ENCODE assay signal across 1 cellular context in the genomic region with DNA sequence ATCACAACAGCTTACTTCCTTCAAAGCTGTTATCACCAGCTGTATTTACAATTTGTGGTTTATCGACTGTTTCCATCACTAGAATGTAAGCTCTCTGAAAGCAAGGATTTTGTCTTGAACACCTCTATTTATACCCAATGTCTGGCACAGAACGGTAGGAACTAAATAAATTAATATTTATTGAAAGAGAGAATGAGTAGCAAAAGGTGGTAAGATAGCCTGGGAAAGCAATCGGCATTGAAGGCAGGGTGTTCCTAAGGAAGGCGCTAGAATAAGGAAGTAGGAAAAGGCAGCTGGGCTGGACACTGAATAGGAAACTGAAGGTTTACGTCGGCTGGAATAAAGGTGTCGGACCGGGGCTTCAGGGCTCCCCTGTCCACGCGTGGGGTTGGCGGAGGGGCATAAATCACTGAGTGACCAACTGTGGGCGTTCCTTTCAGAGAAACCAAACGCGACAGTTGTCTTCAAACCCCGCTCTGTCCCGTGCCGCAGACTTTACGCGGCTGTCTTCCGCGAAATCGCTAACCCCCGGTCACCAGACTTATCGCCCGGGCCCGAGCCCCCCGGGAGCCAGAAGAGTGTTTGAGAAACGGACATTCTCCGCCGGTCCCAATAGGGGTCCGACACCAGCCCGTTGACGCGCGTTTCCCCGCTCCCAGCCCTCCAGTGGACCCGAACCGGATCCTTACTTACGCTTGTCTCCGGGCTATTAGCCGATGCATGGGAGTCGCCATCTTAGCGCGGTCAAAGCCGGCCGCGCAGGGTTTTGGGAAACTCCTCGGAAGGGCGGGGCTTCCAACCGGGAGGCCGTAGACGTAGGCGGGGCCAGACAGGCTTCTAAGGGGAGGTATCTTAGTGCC.
TF ChIP-seq lines count a peak whose summit lies in the region.

Gene ZCCHC10, minus strand, starts transcription at position 746 of the 860 bp plus-strand sequence. Its CDS starts 12 bp downstream, at position 734.

TF ChIP-seq in K562, 482 proteins besides CTCF, POLR2A, EP300 and RAD21 (continued from another document and continues in another):
- TF ChIP-seq CHD7 (IDR thresholded peaks at IDR 0.05; ENCODE audit: low read depth, low read length) (no peak), CBX1 (IDR thresholded peaks at IDR 0.05; ENCODE audit: low read depth) (peak; percentile 83; the same call in 1 of the 2 replicates), GATAD2A (IDR thresholded peaks at IDR 0.05) (no peak), NR4A1 (CRISPR knock-in tag; IDR thresholded peaks at IDR 0.05) (no peak), NR4A1 (tag; IDR thresholded peaks at IDR 0.05) (0 out of 2 replicates have a peak, but pooled peaks have one; percentile 51), ZNF592 (IDR thresholded peaks at IDR 0.05) (peak; percentile 65), MTA3 (IDR thresholded peaks at IDR 0.05; ENCODE audit: borderline replicate concordance) (peak; percentile 70; the same call in 1 of the 2 replicates), MBD2 (IDR thresholded peaks at IDR 0.05; ENCODE audit: borderline replicate concordance, low read depth) (0 out of 2 replicates have a peak, but pooled peaks have one; percentile 34), TEAD4 (IDR thresholded peaks at IDR 0.05; ENCODE audit: low read length) (no peak; the same call in 1 of the 2 replicates), TEAD4 (CRISPR knock-in tag; IDR thresholded peaks at IDR 0.05; ENCODE audit: borderline replicate concordance) (no peak), NCOR1 (IDR thresholded peaks at IDR 0.05) (peak; percentile 57), HNRNPLL (IDR thresholded peaks at IDR 0.05; ENCODE audit: low read depth, low read length, poor library complexity, severe bottlenecking) (peak; percentile 77), MAFG (tag; conservative IDR thresholded peaks at IDR 0.05) (no peak), ZBTB17 (CRISPR knock-in tag; IDR thresholded peaks at IDR 0.05) (peak; percentile 56; the same call in 1 of the 2 replicates), BRF1 (IDR thresholded peaks at IDR 0.05; ENCODE audit: borderline replicate concordance, extremely low read depth, insufficient read length) (no peak), ZSCAN29 (IDR thresholded peaks at IDR 0.05) (0 out of 2 replicates have a peak, but pooled peaks have one; percentile 70), NR2C2 (CRISPR knock-in tag; IDR thresholded peaks at IDR 0.05) (no peak), NR2C2 (tag; IDR thresholded peaks at IDR 0.05) (peak; percentile 69), KAT2B (IDR thresholded peaks at IDR 0.05; ENCODE audit: low read depth, low read length) (no peak), GTF2E2 (tag; IDR thresholded peaks at IDR 0.05) (0 out of 2 replicates have a peak, but pooled peaks have one; percentile 74), CBFB (CRISPR knock-in tag; IDR thresholded peaks at IDR 0.05) (0 out of 2 replicates have a peak, but pooled peaks have one; percentile 80), PML (IDR thresholded peaks at IDR 0.05; ENCODE audit: low read length) (peak; percentile 86), FOXA3 (CRISPR knock-in tag; conservative IDR thresholded peaks at IDR 0.05 in 1 of 2, IDR thresholded peaks at IDR 0.05 in 1 of 2) (peak; percentile 70 to 85; a peak in 3 of 4 replicates), ZFX (CRISPR knock-in tag; IDR thresholded peaks at IDR 0.05) (peak; percentile 91), ATF1 (CRISPR knock-in tag; IDR thresholded peaks at IDR 0.05) (no peak), ATF1 (tag; IDR thresholded peaks at IDR 0.05) (peak; percentile 73), ZNF444 (CRISPR knock-in tag; IDR thresholded peaks at IDR 0.05) (no peak), C11orf30 (IDR thresholded peaks at IDR 0.05; ENCODE audit: low read depth) (peak; percentile 85), ZNF347 (CRISPR knock-in tag; IDR thresholded peaks at IDR 0.05; ENCODE audit: low read depth) (no peak)
- TF ChIP-seq, protein P1, sequence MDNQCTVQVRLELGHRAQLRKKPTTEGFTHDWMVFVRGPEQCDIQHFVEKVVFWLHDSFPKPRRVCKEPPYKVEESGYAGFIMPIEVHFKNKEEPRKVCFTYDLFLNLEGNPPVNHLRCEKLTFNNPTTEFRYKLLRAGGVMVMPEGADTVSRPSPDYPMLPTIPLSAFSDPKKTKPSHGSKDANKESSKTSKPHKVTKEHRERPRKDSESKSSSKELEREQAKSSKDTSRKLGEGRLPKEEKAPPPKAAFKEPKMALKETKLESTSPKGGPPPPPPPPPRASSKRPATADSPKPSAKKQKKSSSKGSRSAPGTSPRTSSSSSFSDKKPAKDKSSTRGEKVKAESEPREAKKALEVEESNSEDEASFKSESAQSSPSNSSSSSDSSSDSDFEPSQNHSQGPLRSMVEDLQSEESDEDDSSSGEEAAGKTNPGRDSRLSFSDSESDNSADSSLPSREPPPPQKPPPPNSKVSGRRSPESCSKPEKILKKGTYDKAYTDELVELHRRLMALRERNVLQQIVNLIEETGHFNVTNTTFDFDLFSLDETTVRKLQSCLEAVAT (IDR thresholded peaks at IDR 0.05) = 0 out of 4 replicates have a peak, but pooled peaks of 1 of the 2 experiments have one; percentile 19
- TF ChIP-seq, protein P2, sequence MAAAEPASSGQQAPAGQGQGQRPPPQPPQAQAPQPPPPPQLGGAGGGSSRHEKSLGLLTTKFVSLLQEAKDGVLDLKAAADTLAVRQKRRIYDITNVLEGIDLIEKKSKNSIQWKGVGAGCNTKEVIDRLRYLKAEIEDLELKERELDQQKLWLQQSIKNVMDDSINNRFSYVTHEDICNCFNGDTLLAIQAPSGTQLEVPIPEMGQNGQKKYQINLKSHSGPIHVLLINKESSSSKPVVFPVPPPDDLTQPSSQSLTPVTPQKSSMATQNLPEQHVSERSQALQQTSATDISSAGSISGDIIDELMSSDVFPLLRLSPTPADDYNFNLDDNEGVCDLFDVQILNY (CRISPR knock-in tag; IDR thresholded peaks at IDR 0.05) = no peak
- TF ChIP-seq, protein P3, sequence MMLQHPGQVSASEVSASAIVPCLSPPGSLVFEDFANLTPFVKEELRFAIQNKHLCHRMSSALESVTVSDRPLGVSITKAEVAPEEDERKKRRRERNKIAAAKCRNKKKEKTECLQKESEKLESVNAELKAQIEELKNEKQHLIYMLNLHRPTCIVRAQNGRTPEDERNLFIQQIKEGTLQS (IDR thresholded peaks at IDR 0.05) = no peak
- TF ChIP-seq, protein P3 (CRISPR knock-in tag; conservative IDR thresholded peaks at IDR 0.05) = peak; percentile 54; the same call in 1 of the 2 replicates
- TF ChIP-seq, protein P4, sequence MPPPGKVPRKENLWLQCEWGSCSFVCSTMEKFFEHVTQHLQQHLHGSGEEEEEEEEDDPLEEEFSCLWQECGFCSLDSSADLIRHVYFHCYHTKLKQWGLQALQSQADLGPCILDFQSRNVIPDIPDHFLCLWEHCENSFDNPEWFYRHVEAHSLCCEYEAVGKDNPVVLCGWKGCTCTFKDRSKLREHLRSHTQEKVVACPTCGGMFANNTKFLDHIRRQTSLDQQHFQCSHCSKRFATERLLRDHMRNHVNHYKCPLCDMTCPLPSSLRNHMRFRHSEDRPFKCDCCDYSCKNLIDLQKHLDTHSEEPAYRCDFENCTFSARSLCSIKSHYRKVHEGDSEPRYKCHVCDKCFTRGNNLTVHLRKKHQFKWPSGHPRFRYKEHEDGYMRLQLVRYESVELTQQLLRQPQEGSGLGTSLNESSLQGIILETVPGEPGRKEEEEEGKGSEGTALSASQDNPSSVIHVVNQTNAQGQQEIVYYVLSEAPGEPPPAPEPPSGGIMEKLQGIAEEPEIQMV (tag; conservative IDR thresholded peaks at IDR 0.05; ENCODE audit: low read depth) = no peak
